26 cellular contexts compared by ENCODE assay signal in the genomic region with DNA sequence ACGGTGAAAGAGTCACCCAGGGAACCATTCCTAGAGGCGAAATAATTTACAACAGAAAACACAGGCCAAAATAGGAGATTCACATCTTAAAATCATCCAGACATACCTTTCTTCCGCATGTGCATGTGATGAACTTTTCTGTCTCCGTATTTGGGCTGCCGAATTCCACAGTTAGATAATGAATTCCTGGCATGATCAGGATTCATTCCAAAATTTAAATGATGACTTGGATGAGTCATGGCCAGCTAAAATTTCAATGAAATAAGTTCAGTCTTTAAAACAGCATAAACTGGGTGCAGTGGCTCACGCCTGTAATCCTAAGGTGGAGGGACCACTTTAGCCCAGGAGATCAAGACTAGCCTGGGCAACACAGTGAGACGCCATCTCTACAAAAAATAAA.
DNase-seq lines count a peak whose midpoint lies in the region; ATAC-seq and TF ChIP-seq lines count a peak whose summit lies in the region.
"Had no signal": no experiment of that assay in that cellular context is flagged by ENCODE, and none has a peak within 500 bp of the region (broad histone marks: within the 10 kb centered on the region; RNA-seq: fewer than 3 reads in every experiment).

No MANE protein-coding gene starts in this region.

- no peaks in the 10 kb centered on the region for H3K9me3 Mint-ChIP-seq in activated CD4-positive, alpha-beta memory T cell treated with anti-CD3 and anti-CD28 coated beads, Interleukin-2, amount 10 ng/mL, durations not matched to agents 7 days and 5 days

- no peaks in the 10 kb centered on the region for H3K27me3 Mint-ChIP-seq in activated CD4-positive, alpha-beta memory T cell treated with anti-CD3 and anti-CD28 coated beads, Interleukin-2, amount 10 ng/mL, durations not matched to agents 7 days and 5 days
- H3K27me3 Mint-ChIP-seq: activated naive CD4-positive, alpha-beta T cell treated with anti-CD3 and anti-CD28 coated beads, Interleukin-2, amount 10 ng/mL, durations not matched to agents 7 days and 5 days had no signal

- intact Hi-C loops in heart left ventricle (cut with DNase I): no loop called here

- POLR2A ChIA-PET in AG04450 (lab: Yijun Ruan, JAX): interaction anchor here (1.1 kb wide), 1 partner anchor 173 kb away, joined by 3 read pairs; no protein-coding TSS in a partner anchor
- POLR2A ChIA-PET in activated CD4-positive, alpha-beta memory T cell treated with anti-CD3 and anti-CD28 coated beads, Interleukin-2, amount 10 ng/mL, durations not matched to agents 7 days and 5 days (lab: Charles Lee): no interaction called here

- H3K27ac Mint-ChIP-seq in activated CD4-positive, alpha-beta memory T cell treated with anti-CD3 and anti-CD28 coated beads, Interleukin-2, amount 10 ng/mL, durations not matched to agents 7 days and 5 days: no peak overlapping the region
- H3K27ac Mint-ChIP-seq: activated naive CD4-positive, alpha-beta T cell treated with anti-CD3 and anti-CD28 coated beads, Interleukin-2, amount 10 ng/mL, durations not matched to agents 7 days and 5 days; activated T-helper 1 cell treated with anti-CD3 and anti-CD28 coated beads, Interleukin-12 subunit alpha, Interleukin-12 subunit beta, Interleukin-2, Interleukin-4 antibody, amounts not matched to agents 30 ng/mL and 10 ng/mL and 1 ng/mL, durations not matched to agents 14 hours and 24 hours and 36 hours; immature natural killer cell had no signal

- H3K4me3 ChIP-seq in AG04450 (ENCODE audit: low read depth, low read length): no peak overlapping the region
- H3K4me3 ChIP-seq in WERI-Rb-1 (ENCODE audit: low read depth, low read length): no peak overlapping the region
- H3K4me3 ChIP-seq in heart left ventricle: no peak overlapping the region
- H3K4me3 ChIP-seq: A549, psoas muscle, upper lobe of right lung had no signal

- no peak for ATAC-seq in heart left ventricle
- ATAC-seq: A549, left lobe of liver, psoas muscle, upper lobe of right lung had no signal

- 91 to 94% (median 93%) methylated on average over 7 of the region's 7 CpGs for WGBS in heart left ventricle, 4 donors

- no peaks in the 10 kb centered on the region for H3K4me1 ChIP-seq in heart left ventricle
- H3K4me1 ChIP-seq: A549, psoas muscle, upper lobe of right lung had no signal

- no peak for TF ChIP-seq CTCF in AG04450 (IDR thresholded peaks at IDR 0.05; ENCODE audit: low read depth, low read length)
- TF ChIP-seq CTCF in WERI-Rb-1 (IDR thresholded peaks at IDR 0.05; ENCODE audit: low read depth, low read length): no peak
- no peak for TF ChIP-seq CTCF in heart left ventricle (IDR thresholded peaks at IDR 0.05)

- DNase-seq in AG04450 (ENCODE audit: low read depth, low spot score): peak; percentile 18
- peak; percentile 35 for DNase-seq in HCEC 1CT
- peak; percentile 8 for DNase-seq in amniotic stem cell (lab: John Stamatoyannopoulos, UW)
- DNase-seq in hepatic stellate cell (ENCODE audit: low spot score): peak; percentile 2
- no peak for DNase-seq in stimulated activated CD4-positive, alpha-beta T cell treated with anti-CD3 and anti-CD28 coated beads, Interleukin-15, amount 100 ng/mL, for 24 hours
- no peak for DNase-seq in activated CD4-positive, alpha-beta memory T cell treated with anti-CD3 and anti-CD28 coated beads, Interleukin-2, amount 10 ng/mL, durations not matched to agents 7 days and 5 days
- no peak for DNase-seq in WERI-Rb-1
- no peak for DNase-seq in heart left ventricle
- DNase-seq: activated CD4-positive, alpha-beta T cell treated with anti-CD3 and anti-CD28 coated beads, Interleukin-2, amount 50 U/mL, for 1 hour; activated naive CD4-positive, alpha-beta T cell treated with anti-CD3 and anti-CD28 coated beads, Interleukin-2, amount 10 ng/mL, durations not matched to agents 7 days and 5 days; aorta; foreskin melanocyte; hippocampal formation; immature natural killer cell; mesenchymal stem cell; NCI-H1092 treated with DMSO at 0.1 percent for 48 hours; NCI-H1930; psoas muscle; RPMI8226; T-helper 2 cell; upper lobe of right lung had no signal

- peaks cover 76% of the 10 kb centered on the region for H3K36me3 Mint-ChIP-seq in activated CD4-positive, alpha-beta memory T cell treated with anti-CD3 and anti-CD28 coated beads, Interleukin-2, amount 10 ng/mL, durations not matched to agents 7 days and 5 days (ENCODE audit: low read depth)

- no peaks in the 10 kb centered on the region for H3K4me1 Mint-ChIP-seq in activated CD4-positive, alpha-beta memory T cell treated with anti-CD3 and anti-CD28 coated beads, Interleukin-2, amount 10 ng/mL, durations not matched to agents 7 days and 5 days

- peaks cover 54% of the 10 kb centered on the region for H3K36me3 ChIP-seq in WERI-Rb-1
- peaks cover 0 to 75% (median 58%) of the 10 kb centered on the region in 9 donors for H3K36me3 ChIP-seq in heart left ventricle

- CTCF ChIA-PET in AG04450 (lab: Charles Lee): no interaction called here
- CTCF ChIA-PET in activated CD4-positive, alpha-beta memory T cell treated with anti-CD3 and anti-CD28 coated beads, Interleukin-2, amount 10 ng/mL, durations not matched to agents 7 days and 5 days (lab: Charles Lee): no interaction called here

- no peaks in the 10 kb centered on the region for H3K9me3 ChIP-seq in AG04450 (ENCODE audit: control insufficient read depth, insufficient read depth, low read length)
- no peaks in the 10 kb centered on the region for H3K9me3 ChIP-seq in WERI-Rb-1 (ENCODE audit: severe bottlenecking)
- H3K9me3 ChIP-seq in heart left ventricle: no peaks in the 10 kb centered on the region
- H3K9me3 ChIP-seq: A549, neutrophil, psoas muscle, upper lobe of right lung had no signal

- no peak for TF ChIP-seq POLR2A in heart left ventricle (IDR thresholded peaks at IDR 0.05)

- H3K4me3 Mint-ChIP-seq in activated CD4-positive, alpha-beta memory T cell treated with anti-CD3 and anti-CD28 coated beads, Interleukin-2, amount 10 ng/mL, durations not matched to agents 7 days and 5 days: no peak overlapping the region
- H3K4me3 Mint-ChIP-seq: activated naive CD4-positive, alpha-beta T cell treated with anti-CD3 and anti-CD28 coated beads, Interleukin-2, amount 10 ng/mL, durations not matched to agents 7 days and 5 days; activated T-helper 1 cell treated with anti-CD3 and anti-CD28 coated beads, Interleukin-12 subunit alpha, Interleukin-12 subunit beta, Interleukin-2, Interleukin-4 antibody, amounts not matched to agents 30 ng/mL and 10 ng/mL and 1 ng/mL, durations not matched to agents 14 hours and 24 hours and 36 hours; immature natural killer cell had no signal

- H3K27me3 ChIP-seq in AG04450 (ENCODE audit: control insufficient read depth, insufficient read depth, low read length) (no peaks in the 10 kb centered on the region), WERI-Rb-1 (ENCODE audit: insufficient read depth, low read depth, severe bottlenecking) (no peaks in the 10 kb centered on the region), heart left ventricle (no peaks in the 10 kb centered on the region)
- H3K27me3 ChIP-seq: neutrophil, upper lobe of right lung had no signal

- H3K27ac ChIP-seq in AG04450 (ENCODE audit: low read depth, low read length) (no peak overlapping the region), WERI-Rb-1 (no peak overlapping the region), heart left ventricle (no peak overlapping the region)
- H3K27ac ChIP-seq: A549, neutrophil, psoas muscle, upper lobe of right lung, VCaP had no signal

Comparison
In these comparisons a context has a peak if more than half of its experiments do, and no peak if none do; other contexts are left out.
1. DNase-seq: peak in AG04450 (single experiment), HCEC 1CT (single experiment), amniotic stem cell (single experiment) and hepatic stellate cell (single experiment); none in stimulated activated CD4-positive, alpha-beta T cell treated with anti-CD3 and anti-CD28 coated beads, Interleukin-15, amount 100 ng/mL, for 24 hours (single experiment), activated CD4-positive, alpha-beta memory T cell treated with anti-CD3 and anti-CD28 coated beads, Interleukin-2, amount 10 ng/mL, durations not matched to agents 7 days and 5 days (single experiment), WERI-Rb-1 (single experiment) and heart left ventricle (0 of 5).